Comparison of ENCODE assay signal across 32 cellular contexts in genomic region chr15:36507458-36507857, GRCh38.
"Had no signal": no experiment of that assay in that cellular context is flagged by ENCODE, and none has a peak within 500 bp of the region (broad histone marks: within the 10 kb centered on the region; RNA-seq: fewer than 3 reads in every experiment).

No MANE protein-coding gene starts in this region.

- H3K4me1 ChIP-seq: adrenal gland, esophagus squamous epithelium, gastroesophageal sphincter had no signal

- H3K9me3 ChIP-seq: adrenal gland, body of pancreas, esophagus squamous epithelium, gastroesophageal sphincter, heart right ventricle had no signal

- H3K4me3 ChIP-seq: adrenal gland, body of pancreas, esophagus squamous epithelium, gastroesophageal sphincter, heart right ventricle, hepatocyte had no signal

- H3K27me3 ChIP-seq: adrenal gland, body of pancreas, esophagus squamous epithelium, gastroesophageal sphincter, heart right ventricle, hepatocyte had no signal

- H3K36me3 ChIP-seq: adrenal gland, esophagus squamous epithelium, gastroesophageal sphincter, heart right ventricle had no signal

- ATAC-seq: activated CD4-positive, alpha-beta T cell treated with anti-CD3 and anti-CD28 coated beads for 36 hours; activated CD8-positive, alpha-beta memory T cell treated with anti-CD3 and anti-CD28 coated beads, Interleukin-2, amount 10 ng/mL, durations not matched to agents 7 days and 5 days; activated CD8-positive, alpha-beta T cell treated with anti-CD3 and anti-CD28 coated beads, Interleukin-2, amount 10 ng/mL, durations not matched to agents 7 days and 5 days; activated naive CD8-positive, alpha-beta T cell treated with anti-CD3 and anti-CD28 coated beads, Interleukin-2, amount 50 U/mL, for 24 hours; body of pancreas; effector memory CD8-positive, alpha-beta T cell; gastroesophageal sphincter; heart right ventricle had no signal

- FAIRE-seq: colon, endometrium, endothelial cell of umbilical vein had no signal

- DNase-seq: activated CD4-positive, alpha-beta memory T cell treated with anti-CD3 and anti-CD28 coated beads for 36 hours; activated CD4-positive, alpha-beta T cell treated with anti-CD3 and anti-CD28 coated beads for 36 hours; activated CD4-positive, alpha-beta T cell treated with anti-CD3 and anti-CD28 coated beads, Interleukin-2, amount 10 ng/mL, durations not matched to agents 24 days and 14 days; activated CD4-positive, CD25-positive, alpha-beta regulatory T cell; activated CD4-positive, CD25-positive, alpha-beta regulatory T cell treated with anti-CD3 and anti-CD28 coated beads, Interleukin-2, amount 50 U/mL, for 72 hours; activated CD8-positive, alpha-beta memory T cell treated with anti-CD3 and anti-CD28 coated beads, Interleukin-2, amount 10 ng/mL, durations not matched to agents 7 days and 5 days; activated CD8-positive, alpha-beta memory T cell treated with anti-CD3 and anti-CD28 coated beads, Interleukin-2, amount 50 U/mL, for 4 hours; activated CD8-positive, alpha-beta T cell treated with anti-CD3 and anti-CD28 coated beads, Interleukin-2, amount 10 ng/mL, durations not matched to agents 7 days and 5 days; activated effector memory CD4-positive, alpha-beta T cell treated with anti-CD3 and anti-CD28 coated beads, Interleukin-2, amount 50 U/mL, for 16 hours; activated naive CD4-positive, alpha-beta T cell treated with anti-CD3 and anti-CD28 coated beads for 36 hours; activated naive CD8-positive, alpha-beta T cell treated with anti-CD3 and anti-CD28 coated beads for 36 hours; activated naive CD8-positive, alpha-beta T cell treated with anti-CD3 and anti-CD28 coated beads, Interleukin-2, amount 50 U/mL, for 24 hours; activated T-cell treated with anti-CD3 and anti-CD28 coated beads, Interleukin-2, amount 50 U/mL, for 1 hour; activated T-cell treated with anti-CD3 and anti-CD28 coated beads, Interleukin-2, amount 50 U/mL, for 48 hours; adrenal gland; amygdala; aorta; caudate nucleus; cortex of kidney; dermis blood vessel endothelial cell; effector CD4-positive, alpha-beta T cell; effector memory CD8-positive, alpha-beta T cell; esophagus squamous epithelium; foreskin melanocyte; heart right ventricle; T1000 had no signal
